ENCODE assay signal across 8 cellular contexts in the genomic region with DNA sequence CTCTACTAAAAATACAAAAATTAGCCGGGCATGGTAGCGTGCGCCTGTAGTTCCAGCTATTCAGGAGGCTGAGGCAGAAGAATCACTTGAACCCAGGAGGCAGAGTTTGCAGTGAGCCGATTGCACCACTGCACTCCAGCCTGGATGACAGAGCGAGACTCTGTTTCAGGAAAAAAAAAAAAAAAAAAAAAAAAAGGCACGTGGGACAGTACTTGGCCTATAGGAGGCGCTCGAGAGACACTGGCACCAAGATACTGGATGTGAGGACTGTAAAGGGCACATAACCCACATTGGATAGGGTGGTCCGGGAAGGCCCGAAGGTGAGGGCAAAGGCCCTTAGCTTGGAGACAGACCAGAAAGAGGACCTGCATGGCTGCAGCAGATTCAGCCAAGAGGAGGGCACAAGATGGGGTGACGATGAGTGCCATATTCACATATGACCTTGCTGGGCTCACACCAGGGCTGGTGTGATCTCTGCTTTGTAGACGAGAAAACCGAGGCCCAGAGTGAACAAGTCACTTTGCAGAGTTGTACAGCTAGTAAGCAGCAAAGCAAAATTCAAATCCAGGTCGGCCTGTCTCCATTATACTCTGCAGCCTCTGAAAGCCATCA.
DNase-seq lines count a peak whose midpoint lies in the region; ATAC-seq and TF ChIP-seq lines count a peak whose summit lies in the region.

No MANE protein-coding gene starts in this region.

- peak; percentile 10 for ATAC-seq in foreskin keratinocyte

- peaks cover 9% of the 10 kb centered on the region for H3K4me1 ChIP-seq in foreskin keratinocyte

- no peaks in the 10 kb centered on the region for H3K27me3 ChIP-seq in foreskin keratinocyte

- peak; percentile 66 for TF ChIP-seq CTCF in foreskin keratinocyte (conservative IDR thresholded peaks at IDR 0.05)

- H3K27ac ChIP-seq in foreskin keratinocyte: no peak overlapping the region

- DNase-seq in NCI-H345 (lab: John Stamatoyannopoulos, UW): peak; percentile 12
- no peak for DNase-seq in NCI-H345 treated with DMSO at 0.1 percent for 48 hours (lab: John Stamatoyannopoulos, UW; ENCODE audit: unreplicated experiment)
- DNase-seq in HuH-7 (ENCODE audit: low spot score): peak; percentile 63
- peak; percentile 64 for DNase-seq in activated CD4-positive, alpha-beta T cell treated with anti-CD3 and anti-CD28 coated beads for 48 hours
- DNase-seq in foreskin keratinocyte: peak; percentile 18 to 48
- peak; percentile 41 to 47 for DNase-seq in stimulated activated CD4-positive, alpha-beta T cell treated with anti-CD3 and anti-CD28 coated beads, Interleukin-2, amount 100 ng/mL, for 48 hours
- no peak for DNase-seq in NCI-H2107 treated with DMSO at 0.1 percent for 48 hours (lab: John Stamatoyannopoulos, UW; ENCODE audit: unreplicated experiment)
- DNase-seq in GOT3 (lab: John Stamatoyannopoulos, UW): no peak

Comparison
In these comparisons a context has a peak if more than half of its experiments do, and no peak if none do; other contexts are left out.
1. DNase-seq: peak in NCI-H345 (single experiment), HuH-7 (single experiment), activated CD4-positive, alpha-beta T cell treated with anti-CD3 and anti-CD28 coated beads for 48 hours (single experiment), foreskin keratinocyte (2 of 2) and stimulated activated CD4-positive, alpha-beta T cell treated with anti-CD3 and anti-CD28 coated beads, Interleukin-2, amount 100 ng/mL, for 48 hours (2 of 2); none in NCI-H345 treated with DMSO at 0.1 percent for 48 hours (single experiment), NCI-H2107 treated with DMSO at 0.1 percent for 48 hours (single experiment) and GOT3 (single experiment).